In the genomic region with DNA sequence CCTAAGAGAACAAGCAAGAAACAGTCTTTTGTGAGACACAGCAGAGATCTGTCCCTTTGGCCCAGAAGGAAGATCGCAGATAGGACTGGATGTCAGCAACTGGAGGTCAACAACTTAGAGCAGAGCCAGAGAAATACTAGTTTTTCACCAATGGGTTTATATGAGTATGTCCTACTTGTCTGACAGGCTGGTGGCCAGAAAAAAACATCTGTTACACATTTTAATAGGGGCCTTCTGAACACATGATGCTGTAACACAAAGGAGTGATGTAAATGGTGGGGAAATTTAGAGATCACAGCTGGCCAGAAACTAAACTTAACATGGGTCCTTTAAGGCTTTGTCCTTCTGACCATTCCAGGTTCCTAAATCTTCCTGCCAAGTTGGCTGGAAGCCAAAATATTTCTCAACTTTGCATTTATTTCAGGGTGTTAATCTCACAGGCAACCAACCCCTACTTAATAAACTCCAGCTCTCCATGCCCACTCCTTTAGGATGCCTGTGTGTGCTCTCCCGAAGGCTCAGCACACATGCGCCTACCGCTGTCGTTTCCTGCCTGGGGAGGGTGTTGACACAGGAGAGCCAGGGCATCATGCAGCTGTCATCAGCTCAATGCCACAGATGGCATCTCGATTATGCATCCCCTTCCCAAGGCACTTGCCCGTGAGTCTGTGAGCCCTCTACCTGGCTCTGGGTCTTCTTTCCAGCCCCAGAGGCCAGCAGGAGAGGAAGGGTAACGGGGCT, we compare ENCODE assay signal across 10 cellular contexts.
DNase-seq lines count a peak whose midpoint lies in the region; ATAC-seq and TF ChIP-seq lines count a peak whose summit lies in the region.
"Had no signal": no experiment of that assay in that cellular context is flagged by ENCODE, and none has a peak within 500 bp of the region (broad histone marks: within the 10 kb centered on the region; RNA-seq: fewer than 3 reads in every experiment).

No MANE protein-coding gene starts in this region.

- peak overlapping the region; percentile 78 for H3K27ac Mint-ChIP-seq in MCF 10A (ENCODE audit: low read depth, unreplicated experiment)

- H3K9ac ChIP-seq in mammary epithelial cell (ENCODE audit: insufficient read depth, low read length): no peak overlapping the region
- peak overlapping the region; percentile 69 for H3K9ac ChIP-seq in mesenchymal stem cell (ENCODE audit: low read length)
- H3K9ac ChIP-seq: BLaER1 had no signal

- peak overlapping the region; percentile 78 to 98 for H3K18ac ChIP-seq in mesenchymal stem cell (ENCODE audit: low read depth in 1 of 2, low read length in 2 of 2)

- peak overlapping the region; percentile 11 to 100 for H2BK12ac ChIP-seq in mesenchymal stem cell (ENCODE audit: low read length in 2 of 2)

- H3K27ac ChIP-seq in mammary epithelial cell (ENCODE audit: insufficient read depth, low read depth, low read length) (no peak overlapping the region), mesenchymal stem cell (ENCODE audit: low read length, poor library complexity, severe bottlenecking) (no peak overlapping the region)
- H3K27ac ChIP-seq: BLaER1 had no signal

- ATAC-seq in GM21619 (IDR thresholded peaks at IDR 0.05; ENCODE audit: unreplicated experiment): no peak
- ATAC-seq in GM18861 (IDR thresholded peaks at IDR 0.05; ENCODE audit: unreplicated experiment): no peak

- dilution Hi-C loops in mammary epithelial cell (cut with HindIII; ENCODE audit: low sequenced_read_pairs): no loop called here

- POLR2A ChIA-PET in MCF 10A (lab: Yijun Ruan, JAX): interaction anchor here (0.5 to 3.7 kb wide), 12 partner anchors 88 to 1216 kb away, joined by 3 to 22 read pairs (median 4); a partner anchor contains a TSS

- H3K4ac ChIP-seq in mesenchymal stem cell (ENCODE audit: low read depth in 1 of 2, low read length in 2 of 2): peak overlapping the region; percentile 67 to 94

- H3K9me3 ChIP-seq in mammary epithelial cell (replicated peaks; ENCODE audit: insufficient read depth, low read length) (no peaks in the 10 kb centered on the region), mesenchymal stem cell (ENCODE audit: control insufficient read depth, low read length) (peaks cover 10% of the 10 kb centered on the region)

- peaks cover 14% of the 10 kb centered on the region for H3K9me3 Mint-ChIP-seq in MCF 10A (ENCODE audit: unreplicated experiment)

- no peak overlapping the region for H2BK5ac ChIP-seq in mesenchymal stem cell (ENCODE audit: low read depth, low read length, poor library complexity, severe bottlenecking)

- no peak overlapping the region for H2BK15ac ChIP-seq in mesenchymal stem cell (ENCODE audit: low read depth, poor library complexity, severe bottlenecking)

- H3K23ac ChIP-seq in mesenchymal stem cell (ENCODE audit: low read length in 2 of 2): no peak overlapping the region

- H3K36me3 ChIP-seq in mammary epithelial cell (ENCODE audit: insufficient read depth, low read length): no peaks in the 10 kb centered on the region
- H3K36me3 ChIP-seq in mesenchymal stem cell (ENCODE audit: control insufficient read depth in 1 of 2, insufficient read depth in 2 of 2, low read depth in 1 of 2, low read length in 2 of 2): no peaks in the 10 kb centered on the region
- H3K36me3 ChIP-seq: BLaER1 had no signal

- H4K91ac ChIP-seq in mesenchymal stem cell (ENCODE audit: low read length): peak overlapping the region; percentile 79

- H3K4me1 ChIP-seq in mammary epithelial cell (ENCODE audit: insufficient read depth, low read length) (peaks cover 8% of the 10 kb centered on the region), mesenchymal stem cell (ENCODE audit: control insufficient read depth, insufficient read depth, low read depth, low read length) (peaks cover 6% of the 10 kb centered on the region)
- H3K4me1 ChIP-seq: BLaER1 had no signal

- H4K20me1 ChIP-seq in mammary epithelial cell (ENCODE audit: insufficient read depth, low read length): no peaks in the 10 kb centered on the region
- H4K20me1 ChIP-seq: BLaER1 had no signal

- no peaks in the 10 kb centered on the region for H3K79me2 ChIP-seq in mammary epithelial cell (ENCODE audit: insufficient read depth, low read length)

- no peaks in the 10 kb centered on the region for H3K27me3 ChIP-seq in mammary epithelial cell (ENCODE audit: insufficient read depth, low read length)
- no peaks in the 10 kb centered on the region for H3K27me3 ChIP-seq in mesenchymal stem cell (ENCODE audit: control insufficient read depth in 1 of 2, insufficient read depth in 1 of 2, low read length in 2 of 2)
- H3K27me3 ChIP-seq: BLaER1 had no signal

- H2AFZ ChIP-seq in mammary epithelial cell (ENCODE audit: low read depth, low read length) (no peak overlapping the region), mesenchymal stem cell (ENCODE audit: low read depth, low read length) (no peak overlapping the region)

- in situ Hi-C loops in mammary epithelial cell (cut with MboI; ENCODE audit: low sequenced_read_pairs in 2 of 2): loop anchor here in 1 of 2 donors (25.0 kb wide), 1 partner anchor 1212 kb away; a partner anchor contains a TSS

- no peaks in the 10 kb centered on the region for H3K36me3 Mint-ChIP-seq in MCF 10A (ENCODE audit: insufficient read depth, unreplicated experiment)

- H3K27me3 Mint-ChIP-seq in MCF 10A (ENCODE audit: insufficient read depth, unreplicated experiment): no peaks in the 10 kb centered on the region

- no TSS peak for BruUV-seq in MCF 10A (replicated peaks; lab: Mats Ljungman, UMichigan)
- no TSS peak for BruUV-seq in mammary epithelial cell (replicated peaks; lab: Mats Ljungman, UMichigan)

- no peak overlapping the region for H2AK5ac ChIP-seq in mesenchymal stem cell (ENCODE audit: low read length, severe bottlenecking)

- no peak overlapping the region for H2BK120ac ChIP-seq in mesenchymal stem cell (ENCODE audit: low read depth, low read length)

- DNase-seq in MCF 10A (ENCODE audit: unreplicated experiment): peak; percentile 68
- DNase-seq in mammary epithelial cell: no peak
- DNase-seq in dermis blood vessel endothelial cell: peak; percentile 13
- DNase-seq in mesenchymal stem cell: peak; percentile 36
- no peak for DNase-seq in activated CD4-positive, CD25-positive, alpha-beta regulatory T cell (lab: John Stamatoyannopoulos, UW)
- no peak for DNase-seq in activated gamma-delta T cell (lab: John Stamatoyannopoulos, UW)
- DNase-seq: activated naive CD4-positive, alpha-beta T cell had no signal

- peaks cover 25% of the 10 kb centered on the region for H3K4me1 Mint-ChIP-seq in MCF 10A (ENCODE audit: insufficient read depth, unreplicated experiment)

- WGBS in mammary epithelial cell (ENCODE audit: low coverage, missing lambda C conversion rate): 39% methylated on average over 8 of the region's 8 CpGs
- 83% methylated on average over 7 of the region's 8 CpGs for WGBS in mesenchymal stem cell

- no peak for TF ChIP-seq CTCF in MCF 10A (IDR thresholded peaks at IDR 0.05; ENCODE audit: unreplicated experiment)
- TF ChIP-seq CTCF in mammary epithelial cell (conservative IDR thresholded peaks at IDR 0.05 in 1 of 2, IDR thresholded peaks at IDR 0.05 in 1 of 2; ENCODE audit: extremely low read depth in 1 of 2, insufficient read depth in 1 of 2, low read depth in 1 of 2, low read length in 2 of 2): no peak

- peak overlapping the region in 1 of 2 experiments; percentile 91 for H3K14ac ChIP-seq in mesenchymal stem cell (ENCODE audit: low read length in 2 of 2)

- CTCF ChIA-PET in MCF 10A (lab: Yijun Ruan, JAX) (interaction anchor here (0.6 to 1.8 kb wide), 13 partner anchors 76 to 1154 kb away, joined by 3 to 9 read pairs (median 3); no protein-coding TSS in a partner anchor), mammary epithelial cell (lab: Charles Lee; ENCODE audit: low non-redundant PET) (no interaction called here)

- intact Hi-C loops in MCF 10A (cut with micrococcal nuclease): loop anchor here (1.0 to 2.0 kb wide), 5 partner anchors 172 to 1073 kb away; no protein-coding TSS in a partner anchor
- intact Hi-C loops in mammary epithelial cell (cut with micrococcal nuclease): loop anchor here (1.0 to 10.0 kb wide), 7 partner anchors 172 to 1215 kb away; a partner anchor contains a TSS

- no peak overlapping the region for H3K4me2 ChIP-seq in mammary epithelial cell (ENCODE audit: insufficient read depth, low read depth, low read length)
- H3K4me2 ChIP-seq in mesenchymal stem cell (ENCODE audit: low read length, poor library complexity, severe bottlenecking): no peak overlapping the region
- H3K4me2 ChIP-seq: BLaER1 had no signal

- no peak overlapping the region for H3K4me3 ChIP-seq in mammary epithelial cell (replicated peaks in 1 of 3; ENCODE audit: insufficient read depth in 1 of 3, low read depth in 2 of 3, low read length in 3 of 3)
- H3K4me3 ChIP-seq in mesenchymal stem cell (ENCODE audit: insufficient read depth in 1 of 2, low read depth in 1 of 2, low read length in 2 of 2): no peak overlapping the region
- H3K4me3 ChIP-seq: BLaER1 had no signal

- peak overlapping the region; percentile 71 for H4K8ac ChIP-seq in mesenchymal stem cell (ENCODE audit: low read length)

- H3K4me3 Mint-ChIP-seq in MCF 10A (ENCODE audit: unreplicated experiment): no peak overlapping the region

- H3K79me1 ChIP-seq in mesenchymal stem cell (replicated peaks; ENCODE audit: low read length, poor library complexity, severe bottlenecking): no peaks in the 10 kb centered on the region

Comparison
In these comparisons a context has a peak if more than half of its experiments do, and no peak if none do; other contexts are left out.
1. DNase-seq: peak in MCF 10A (single experiment), dermis blood vessel endothelial cell (single experiment) and mesenchymal stem cell (single experiment); none in mammary epithelial cell (single experiment), activated CD4-positive, CD25-positive, alpha-beta regulatory T cell (0 of 4) and activated gamma-delta T cell (single experiment).